Comparison of ENCODE assay signal across 19 cellular contexts in genomic region chr2:26534865-26535662, GRCh38. TPM values are rescaled to one million over a fixed set of nuclear protein-coding genes. Genes with fewer than 3 reads are reported as not detected.
DNase-seq lines count a peak whose midpoint lies in the region; ATAC-seq and TF ChIP-seq lines count a peak whose summit lies in the region.
"Had no signal": no experiment of that assay in that cellular context is flagged by ENCODE, and none has a peak within 500 bp of the region (broad histone marks: within the 10 kb centered on the region; RNA-seq: fewer than 3 reads in every experiment).

No MANE protein-coding gene starts in this region.

- no peak overlapping the region for H2AFZ ChIP-seq in neuronal stem cell (ENCODE audit: low read length)

- H3K27me3 ChIP-seq in neuronal stem cell (ENCODE audit: control insufficient read depth in 3 of 3, insufficient read depth in 3 of 3, low read depth in 1 of 3, low read length in 3 of 3) (no peaks in the 10 kb centered on the region), suprapubic skin (peaks cover 16% of the 10 kb centered on the region)
- H3K27me3 ChIP-seq: Peyer's patch had no signal

- no peaks in the 10 kb centered on the region for H3K79me1 ChIP-seq in neuronal stem cell (ENCODE audit: low read depth, low read length)

- DNase-seq in activated naive CD4-positive, alpha-beta T cell treated with anti-CD3 and anti-CD28 coated beads for 36 hours: peak; percentile 2
- no peak for DNase-seq in activated naive CD4-positive, alpha-beta T cell treated with anti-CD3 and anti-CD28 coated beads, Interleukin-2, amount 10 ng/mL, durations not matched to agents 7 days and 5 days
- DNase-seq in T-helper 17 cell (no peak), neuronal stem cell (ENCODE audit: low spot score) (no peak), suprapubic skin (ENCODE audit: low spot score in 2 of 2) (peak; percentile 44 to 75), substantia nigra (lab: John Stamatoyannopoulos, UW) (no peak), G401 (ENCODE audit: low spot score) (no peak)
- DNase-seq: CD8-positive, alpha-beta memory T cell; DMS53; EL; H9; NCI-H1436 treated with DMSO at 0.1 percent for 48 hours; NCI-H2171; NCI-H446; Right ventricle myocardium superior had no signal

- in situ Hi-C loops in G401 (cut with HindIII; ENCODE audit: low sequenced_read_pairs): no loop called here

- CTCF ChIA-PET in activated naive CD4-positive, alpha-beta T cell treated with anti-CD3 and anti-CD28 coated beads for 36 hours (lab: Charles Lee): interaction anchor here (0.6 kb wide), 1 partner anchor 356 kb away, joined by 4 read pairs; no protein-coding TSS in a partner anchor
- CTCF ChIA-PET in activated naive CD4-positive, alpha-beta T cell treated with anti-CD3 and anti-CD28 coated beads, Interleukin-2, amount 10 ng/mL, durations not matched to agents 7 days and 5 days (lab: Charles Lee): no interaction called here

- H3K4me1 ChIP-seq in neuronal stem cell (ENCODE audit: control insufficient read depth in 2 of 2, insufficient read depth in 1 of 2, low read depth in 1 of 2, low read length in 2 of 2): peaks cover 4 to 14% of the 10 kb centered on the region in 2 donors
- no peaks in the 10 kb centered on the region for H3K4me1 ChIP-seq in suprapubic skin
- H3K4me1 ChIP-seq: Peyer's patch had no signal

- no peak overlapping the region for H4K8ac ChIP-seq in neuronal stem cell (ENCODE audit: low read depth, low read length)

- H3K9me3 Mint-ChIP-seq in activated naive CD4-positive, alpha-beta T cell treated with anti-CD3 and anti-CD28 coated beads for 36 hours: no peaks in the 10 kb centered on the region
- no peaks in the 10 kb centered on the region for H3K9me3 Mint-ChIP-seq in activated naive CD4-positive, alpha-beta T cell treated with anti-CD3 and anti-CD28 coated beads, Interleukin-2, amount 10 ng/mL, durations not matched to agents 7 days and 5 days
- H3K9me3 Mint-ChIP-seq: CD8-positive, alpha-beta memory T cell; H9 had no signal

- no peak overlapping the region for H3K4me3 Mint-ChIP-seq in activated naive CD4-positive, alpha-beta T cell treated with anti-CD3 and anti-CD28 coated beads for 36 hours
- H3K4me3 Mint-ChIP-seq in activated naive CD4-positive, alpha-beta T cell treated with anti-CD3 and anti-CD28 coated beads, Interleukin-2, amount 10 ng/mL, durations not matched to agents 7 days and 5 days: no peak overlapping the region
- no peak overlapping the region for H3K4me3 Mint-ChIP-seq in T-helper 17 cell
- H3K4me3 Mint-ChIP-seq: CD8-positive, alpha-beta memory T cell; H9 had no signal

- TF ChIP-seq POLR2A in suprapubic skin (IDR thresholded peaks at IDR 0.05): no peak

- H3K27ac ChIP-seq in neuronal stem cell (replicated peaks; ENCODE audit: low read length): no peak overlapping the region
- H3K27ac ChIP-seq in suprapubic skin: no peak overlapping the region
- H3K27ac ChIP-seq in substantia nigra (ENCODE audit: low read depth, low read length, poor library complexity, severe bottlenecking): no peak overlapping the region
- H3K27ac ChIP-seq: Peyer's patch had no signal

- intact Hi-C loops in activated naive CD4-positive, alpha-beta T cell treated with anti-CD3 and anti-CD28 coated beads for 36 hours (cut with micrococcal nuclease): no loop called here

- no peak overlapping the region for H4K91ac ChIP-seq in neuronal stem cell (ENCODE audit: low read depth, low read length, poor library complexity)

- H3K27me3 Mint-ChIP-seq in activated naive CD4-positive, alpha-beta T cell treated with anti-CD3 and anti-CD28 coated beads for 36 hours (ENCODE audit: low read depth): no peaks in the 10 kb centered on the region
- peaks cover 14% of the 10 kb centered on the region for H3K27me3 Mint-ChIP-seq in activated naive CD4-positive, alpha-beta T cell treated with anti-CD3 and anti-CD28 coated beads, Interleukin-2, amount 10 ng/mL, durations not matched to agents 7 days and 5 days
- H3K27me3 Mint-ChIP-seq in T-helper 17 cell: peaks cover 23% of the 10 kb centered on the region

- H3K4me2 ChIP-seq in neuronal stem cell (ENCODE audit: insufficient read depth, low read length, poor library complexity, severe bottlenecking): no peak overlapping the region

- no peaks in the 10 kb centered on the region for H3K36me3 Mint-ChIP-seq in activated naive CD4-positive, alpha-beta T cell treated with anti-CD3 and anti-CD28 coated beads for 36 hours (ENCODE audit: low read depth)
- H3K36me3 Mint-ChIP-seq in activated naive CD4-positive, alpha-beta T cell treated with anti-CD3 and anti-CD28 coated beads, Interleukin-2, amount 10 ng/mL, durations not matched to agents 7 days and 5 days: no peaks in the 10 kb centered on the region
- H3K36me3 Mint-ChIP-seq in T-helper 17 cell (ENCODE audit: low read depth): peaks cover 2% of the 10 kb centered on the region
- H3K36me3 Mint-ChIP-seq: CD8-positive, alpha-beta memory T cell had no signal

- H2BK120ac ChIP-seq in neuronal stem cell (ENCODE audit: low read depth, low read length): peak overlapping the region; percentile 51

- TF ChIP-seq CTCF in suprapubic skin (IDR thresholded peaks at IDR 0.05): no peak

- peak overlapping the region; percentile 32 for H3K14ac ChIP-seq in neuronal stem cell (ENCODE audit: low read length)

- no peak overlapping the region for H3K4ac ChIP-seq in neuronal stem cell (ENCODE audit: low read length)

- H2AK5ac ChIP-seq in neuronal stem cell (ENCODE audit: low read depth, low read length): no peak overlapping the region

- H2BK15ac ChIP-seq in neuronal stem cell (ENCODE audit: low read length): no peak overlapping the region

- no peak overlapping the region for H3K9ac ChIP-seq in neuronal stem cell (ENCODE audit: low read depth, low read length, poor library complexity)

- H3K36me3 ChIP-seq in neuronal stem cell (replicated peaks in 1 of 2; ENCODE audit: control insufficient read depth in 2 of 2, insufficient read depth in 2 of 2, low read length in 2 of 2): no peaks in the 10 kb centered on the region
- H3K36me3 ChIP-seq in suprapubic skin: no peaks in the 10 kb centered on the region
- H3K36me3 ChIP-seq: Peyer's patch had no signal

- no peak overlapping the region for H2BK12ac ChIP-seq in neuronal stem cell (ENCODE audit: low read length)

- no peaks in the 10 kb centered on the region for H3K9me3 ChIP-seq in T-helper 17 cell (ENCODE audit: control insufficient read depth, low read length, poor library complexity, severe bottlenecking)
- no peaks in the 10 kb centered on the region for H3K9me3 ChIP-seq in neuronal stem cell (replicated peaks in 1 of 2; ENCODE audit: control insufficient read depth in 2 of 2, insufficient read depth in 1 of 2, low read depth in 1 of 2, low read length in 2 of 2)
- H3K9me3 ChIP-seq in suprapubic skin: no peaks in the 10 kb centered on the region
- H3K9me3 ChIP-seq: Peyer's patch had no signal

- no peak overlapping the region for H3K27ac Mint-ChIP-seq in activated naive CD4-positive, alpha-beta T cell treated with anti-CD3 and anti-CD28 coated beads for 36 hours
- H3K27ac Mint-ChIP-seq in activated naive CD4-positive, alpha-beta T cell treated with anti-CD3 and anti-CD28 coated beads, Interleukin-2, amount 10 ng/mL, durations not matched to agents 7 days and 5 days: no peak overlapping the region
- peak overlapping the region; percentile 24 for H3K27ac Mint-ChIP-seq in T-helper 17 cell

- ATAC-seq in T-helper 17 cell: no peak
- ATAC-seq in activated CD4-positive, CD25-positive, alpha-beta regulatory T cell treated with anti-CD3 and anti-CD28 coated beads, Interleukin-2, amount 50 U/mL, for 24 hours: no peak

- H3K4me3 ChIP-seq in neuronal stem cell (ENCODE audit: low read length in 2 of 2) (no peak overlapping the region), suprapubic skin (no peak overlapping the region)
- H3K4me3 ChIP-seq: Peyer's patch had no signal

- WGBS in neuronal stem cell (ENCODE audit: extremely low coverage in 2 of 2, insufficient read length in 2 of 2, insufficient replicate concordance in 1 of 2), 2 donors: no CpG with 5 or more reads among the region's 13 CpGs
- 90% methylated on average over 8 of the region's 13 CpGs for WGBS in suprapubic skin

- peak overlapping the region; percentile 37 for H3K23ac ChIP-seq in neuronal stem cell (ENCODE audit: low read depth, low read length, poor library complexity)

- no peaks in the 10 kb centered on the region for H3K4me1 Mint-ChIP-seq in activated naive CD4-positive, alpha-beta T cell treated with anti-CD3 and anti-CD28 coated beads for 36 hours (ENCODE audit: low read depth)
- H3K4me1 Mint-ChIP-seq in activated naive CD4-positive, alpha-beta T cell treated with anti-CD3 and anti-CD28 coated beads, Interleukin-2, amount 10 ng/mL, durations not matched to agents 7 days and 5 days: no peaks in the 10 kb centered on the region
- no peaks in the 10 kb centered on the region for H3K4me1 Mint-ChIP-seq in T-helper 17 cell
- H3K4me1 Mint-ChIP-seq: CD8-positive, alpha-beta memory T cell had no signal

- H2BK5ac ChIP-seq in neuronal stem cell (ENCODE audit: low read length): peak overlapping the region; percentile 33

- TF ChIP-seq EP300 in suprapubic skin (IDR thresholded peaks at IDR 0.05): no peak

- H3K18ac ChIP-seq in neuronal stem cell (ENCODE audit: low read length): peak overlapping the region; percentile 49

RNA-seq across cellular contexts. Expression of gene OTOF, which starts 57.1 kb away (rescaled TPM):
- under 1 TPM; 0.45 to 0.52 TPM for total RNA-seq in activated naive CD4-positive, alpha-beta T cell treated with anti-CD3 and anti-CD28 coated beads for 36 hours
- total RNA-seq in T-helper 17 cell (under 1 TPM; 0.50 to 0.87 TPM), suprapubic skin (under 1 TPM in 3 of 4 donors, not detected in 1; 0.16 to 0.39 (median 0.17) TPM)
- polyA plus RNA-seq in neuronal stem cell (2013, experiment 1 of 2): 0.54 TPM
- polyA plus RNA-seq in neuronal stem cell (2013, experiment 2 of 2): 0.60 TPM
- 0.49 and 9.3 TPM in 2 replicates for total RNA-seq in G401 (2014; rRNA removed; shearing (Covaris generic))
- total RNA-seq: HT-29, MCF 10A, Right ventricle myocardium superior had no signal

Comparison
In these comparisons a context has a peak if more than half of its experiments do, and no peak if none do; other contexts are left out.
1. DNase-seq: peak in activated naive CD4-positive, alpha-beta T cell treated with anti-CD3 and anti-CD28 coated beads for 36 hours (single experiment) and suprapubic skin (2 of 2); none in activated naive CD4-positive, alpha-beta T cell treated with anti-CD3 and anti-CD28 coated beads, Interleukin-2, amount 10 ng/mL, durations not matched to agents 7 days and 5 days (single experiment), T-helper 17 cell (0 of 3), neuronal stem cell (single experiment), substantia nigra (0 of 49) and G401 (single experiment).